In the genomic region with DNA sequence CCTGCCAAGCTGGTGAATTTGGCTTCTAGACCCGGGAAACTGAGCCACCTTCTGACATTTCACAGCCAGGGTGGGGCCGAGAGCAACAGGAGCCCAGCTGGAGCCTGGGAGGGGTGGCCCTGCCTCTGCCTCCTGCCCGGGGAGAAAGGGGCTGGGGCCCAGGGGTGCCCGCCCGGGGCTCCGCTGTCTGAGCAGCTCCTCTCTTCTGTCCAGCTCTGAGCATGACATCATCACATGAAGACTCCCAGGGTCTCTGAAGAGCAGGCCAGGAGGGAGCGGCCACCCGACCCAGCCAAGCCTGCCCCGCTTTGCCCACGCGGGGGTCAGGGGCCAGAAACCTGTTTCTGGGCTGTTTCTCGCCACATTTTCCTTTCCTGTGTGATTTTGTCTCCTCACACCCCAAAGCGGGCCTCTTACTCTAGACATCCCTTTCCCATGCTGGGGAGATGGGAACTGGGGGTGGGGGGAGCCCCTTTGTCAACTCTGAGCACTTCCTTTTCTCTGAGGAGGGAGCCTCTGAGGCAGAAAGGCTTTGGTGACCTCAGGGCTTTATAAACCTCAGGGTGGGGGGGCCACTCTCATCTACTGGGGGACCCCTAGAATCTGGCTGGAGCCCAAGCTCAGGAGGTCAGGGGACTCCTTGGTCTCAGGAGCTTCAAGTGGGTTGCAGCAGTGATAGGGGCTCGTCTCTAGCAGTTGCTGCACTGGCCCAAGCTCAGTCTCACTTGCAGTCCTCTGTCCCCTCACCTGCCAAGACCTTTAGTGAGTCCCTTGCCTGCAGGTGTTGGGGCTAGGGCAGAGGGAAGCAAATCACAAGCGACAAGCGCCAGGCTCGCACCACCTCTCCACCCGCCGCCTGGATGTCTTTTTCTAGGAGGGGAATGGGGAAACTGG, we compare ENCODE assay signal across 8 cellular contexts. TPM values are rescaled to one million over a fixed set of nuclear protein-coding genes. Genes with fewer than 3 reads are reported as not detected.
DNase-seq lines count a peak whose midpoint lies in the region; ATAC-seq lines count a peak whose summit lies in the region.

No MANE protein-coding gene starts in this region.

- H3K27me3 Mint-ChIP-seq in activated T-helper 2 cell treated with anti-CD3 and anti-CD28 coated beads, Interferon-gamma antibody, Interleukin-2, Interleukin-4, amounts not matched to agents 10 μg/mL and 5 μg/mL and 100 μg/mL, durations not matched to agents 14 hours and 24 hours and 36 hours (ENCODE audit: low read depth), result no peaks in the 10 kb centered on the region

- H3K36me3 ChIP-seq in mucosa of stomach (ENCODE audit: control insufficient read depth, insufficient read depth, low read length) (peaks cover 6% of the 10 kb centered on the region), urinary bladder (ENCODE audit: insufficient read depth) (peaks cover 3% of the 10 kb centered on the region)

- H3K36me3 Mint-ChIP-seq in activated T-helper 2 cell treated with anti-CD3 and anti-CD28 coated beads, Interferon-gamma antibody, Interleukin-2, Interleukin-4, amounts not matched to agents 10 μg/mL and 5 μg/mL and 100 μg/mL, durations not matched to agents 14 hours and 24 hours and 36 hours (ENCODE audit: low read depth), result peaks cover 33% of the 10 kb centered on the region

- H3K4me1 ChIP-seq in mucosa of stomach (ENCODE audit: control insufficient read depth, insufficient read depth, low read length), result peaks cover 51% of the 10 kb centered on the region
- H3K4me1 ChIP-seq in urinary bladder (ENCODE audit: insufficient read depth), result peaks cover under 1% of the 10 kb centered on the region

- H3K27ac Mint-ChIP-seq in activated T-helper 2 cell treated with anti-CD3 and anti-CD28 coated beads, Interferon-gamma antibody, Interleukin-2, Interleukin-4, amounts not matched to agents 10 μg/mL and 5 μg/mL and 100 μg/mL, durations not matched to agents 14 hours and 24 hours and 36 hours, result peak overlapping the region; percentile 90

- peak overlapping the region; percentile 49 for H3K27ac ChIP-seq in urinary bladder (ENCODE audit: low read depth)

- H3K4me1 Mint-ChIP-seq in activated T-helper 2 cell treated with anti-CD3 and anti-CD28 coated beads, Interferon-gamma antibody, Interleukin-2, Interleukin-4, amounts not matched to agents 10 μg/mL and 5 μg/mL and 100 μg/mL, durations not matched to agents 14 hours and 24 hours and 36 hours (ENCODE audit: low read depth), result peaks cover 48% of the 10 kb centered on the region

- H3K4me3 Mint-ChIP-seq in activated T-helper 2 cell treated with anti-CD3 and anti-CD28 coated beads, Interferon-gamma antibody, Interleukin-2, Interleukin-4, amounts not matched to agents 10 μg/mL and 5 μg/mL and 100 μg/mL, durations not matched to agents 14 hours and 24 hours and 36 hours (ENCODE audit: low read depth), result peak overlapping the region; percentile 79

- no peaks in the 10 kb centered on the region for H3K9me3 ChIP-seq in mucosa of stomach (ENCODE audit: control insufficient read depth, low read length)

- no peaks in the 10 kb centered on the region for H3K9me3 Mint-ChIP-seq in activated T-helper 2 cell treated with anti-CD3 and anti-CD28 coated beads, Interferon-gamma antibody, Interleukin-2, Interleukin-4, amounts not matched to agents 10 μg/mL and 5 μg/mL and 100 μg/mL, durations not matched to agents 14 hours and 24 hours and 36 hours

- H3K4me3 ChIP-seq in mucosa of stomach (ENCODE audit: low read length) (peak overlapping the region; percentile 41), urinary bladder (ENCODE audit: low read depth, low read length) (no peak overlapping the region)

- WGBS in urinary bladder, result 57% methylated on average over 19 of the region's 19 CpGs

- no peak for DNase-seq in activated T-helper 2 cell treated with anti-CD3 and anti-CD28 coated beads, Interferon-gamma antibody, Interleukin-2, Interleukin-4, amounts not matched to agents 10 μg/mL and 5 μg/mL and 100 μg/mL, durations not matched to agents 14 hours and 24 hours and 36 hours (ENCODE audit: low spot score)
- DNase-seq in glomerular visceral epithelial cell (ENCODE audit: extremely low spot score) (no peak), foreskin melanocyte (no peak), dedifferentiated amniotic fluid mesenchymal stem cell (ENCODE audit: extremely low spot score) (no peak)

- peak overlapping the region; percentile 89 for H3K9ac ChIP-seq in mucosa of stomach (ENCODE audit: low read length)

- ATAC-seq in GM19324 (IDR thresholded peaks at IDR 0.05; ENCODE audit: low FRiP score, unreplicated experiment), result peak; percentile 10
- peak; percentile 7 for ATAC-seq in HG03064 (IDR thresholded peaks at IDR 0.05; ENCODE audit: low read depth, unreplicated experiment)

- no peaks in the 10 kb centered on the region for H3K27me3 ChIP-seq in mucosa of stomach (ENCODE audit: control insufficient read depth, insufficient read depth, low read length)

- intact Hi-C loops in activated T-helper 2 cell treated with anti-CD3 and anti-CD28 coated beads, Interferon-gamma antibody, Interleukin-2, Interleukin-4, amounts not matched to agents 10 μg/mL and 5 μg/mL and 100 μg/mL, durations not matched to agents 14 hours and 24 hours and 36 hours (cut with micrococcal nuclease), result loop anchor here (1.0 to 5.0 kb wide), 6 partner anchors 8 to 202 kb away; partner anchors contain the start of gene FOXJ1

RNA-seq across cellular contexts. Expression of gene UBALD2, which starts 7.6 kb away (rescaled TPM):
- 204 and 212 TPM in 2 replicates for total RNA-seq in activated T-helper 2 cell treated with anti-CD3 and anti-CD28 coated beads, Interferon-gamma antibody, Interleukin-2, Interleukin-4, amounts not matched to agents 10 μg/mL and 5 μg/mL and 100 μg/mL, durations not matched to agents 14 hours and 24 hours and 36 hours
- 5.4 TPM for total RNA-seq in urinary bladder
- polyA plus RNA-seq in urinary bladder, result 22.4 TPM

RNA-seq across cellular contexts. Expression of gene RNF157, which starts 32.5 kb away (rescaled TPM):
- total RNA-seq in activated T-helper 2 cell treated with anti-CD3 and anti-CD28 coated beads, Interferon-gamma antibody, Interleukin-2, Interleukin-4, amounts not matched to agents 10 μg/mL and 5 μg/mL and 100 μg/mL, durations not matched to agents 14 hours and 24 hours and 36 hours, result 34.3 and 34.9 TPM in 2 replicates
- total RNA-seq in urinary bladder, result 1.9 TPM
- 5.8 TPM for polyA plus RNA-seq in urinary bladder

RNA-seq across cellular contexts. Expression of gene QRICH2, which starts 35.3 kb away (rescaled TPM):
- total RNA-seq in activated T-helper 2 cell treated with anti-CD3 and anti-CD28 coated beads, Interferon-gamma antibody, Interleukin-2, Interleukin-4, amounts not matched to agents 10 μg/mL and 5 μg/mL and 100 μg/mL, durations not matched to agents 14 hours and 24 hours and 36 hours, result 1.7 and 2.1 TPM in 2 replicates
- 3.2 TPM for total RNA-seq in urinary bladder
- polyA plus RNA-seq in urinary bladder, result 2.4 TPM

Comparison
In these comparisons a context has a peak if more than half of its experiments do, and no peak if none do; other contexts are left out.
1. RNA of gene UBALD2, which starts 7.6 kb away (total RNA-seq): 204 to 212 TPM in activated T-helper 2 cell treated with anti-CD3 and anti-CD28 coated beads, Interferon-gamma antibody, Interleukin-2, Interleukin-4, amounts not matched to agents 10 μg/mL and 5 μg/mL and 100 μg/mL, durations not matched to agents 14 hours and 24 hours and 36 hours; 5.4 TPM in urinary bladder (single experiment); every median in the first group is over 10 times any median in the second.
2. RNA of gene RNF157, which starts 32.5 kb away (total RNA-seq): 34.3 to 34.9 TPM in activated T-helper 2 cell treated with anti-CD3 and anti-CD28 coated beads, Interferon-gamma antibody, Interleukin-2, Interleukin-4, amounts not matched to agents 10 μg/mL and 5 μg/mL and 100 μg/mL, durations not matched to agents 14 hours and 24 hours and 36 hours; 1.9 TPM in urinary bladder (single experiment); every median in the first group is over 10 times any median in the second.